In the genomic region with DNA sequence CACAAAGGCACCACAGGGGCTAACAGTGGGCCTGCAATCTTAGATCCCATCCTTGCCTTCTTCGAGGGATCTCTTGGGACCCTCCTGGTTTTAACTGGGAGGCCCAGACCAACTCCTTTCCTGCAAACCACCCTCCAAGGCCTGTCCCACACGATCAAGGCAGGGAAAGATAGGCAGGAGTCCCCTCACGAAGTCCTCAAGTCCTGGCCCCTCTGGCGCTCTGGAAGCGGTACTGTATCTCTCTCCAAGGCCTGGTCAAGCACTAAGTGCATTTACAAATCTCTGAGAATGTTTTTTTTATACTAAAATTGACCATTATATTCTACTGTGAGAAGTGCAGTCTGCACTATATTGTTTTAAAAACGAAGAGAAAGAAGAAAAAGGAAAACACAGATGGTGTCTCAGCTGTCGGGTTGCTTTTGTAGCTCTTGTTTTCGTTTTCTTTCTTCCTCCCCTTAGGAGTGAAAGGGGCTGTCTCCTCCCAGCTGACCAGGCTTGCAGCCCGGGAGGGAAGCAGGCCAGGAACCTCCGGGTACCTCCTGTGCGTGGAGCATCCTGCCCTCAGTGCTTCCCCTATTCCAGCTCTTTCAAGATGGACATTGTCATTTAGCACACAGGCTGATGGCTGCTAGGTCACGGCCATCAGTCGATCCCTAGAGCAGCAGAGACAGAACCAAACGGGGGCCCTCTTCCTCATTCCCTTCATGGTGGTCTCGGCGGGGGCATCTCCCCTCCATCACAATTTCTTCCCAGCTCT, we compare ENCODE assay signal across 13 cellular contexts. TPM values are rescaled to one million over a fixed set of nuclear protein-coding genes. Genes with fewer than 3 reads are reported as not detected.
A peak's percentile ranks its signal among the peaks of the same experiment; 100 is the strongest.
DNase-seq lines count a peak whose midpoint lies in the region; ATAC-seq and TF ChIP-seq lines count a peak whose summit lies in the region.
"Had no signal": no experiment of that assay in that cellular context is flagged by ENCODE, and none has a peak within 500 bp of the region (broad histone marks: within the 10 kb centered on the region; RNA-seq: fewer than 3 reads in every experiment).

No MANE protein-coding gene starts in this region.

- no peak overlapping the region for H3K27ac Mint-ChIP-seq in natural killer cell
- no peak overlapping the region for H3K27ac Mint-ChIP-seq in natural killer cell treated with Interleukin-12 subunit alpha and Interleukin-12 subunit beta and Interleukin-15 and Interleukin-18, amount 100 ng/mL, for 72 hours
- peak overlapping the region; percentile 86 for H3K27ac Mint-ChIP-seq in neural crest cell (ENCODE audit: unreplicated experiment)
- H3K27ac Mint-ChIP-seq: stimulated activated naive CD8-positive, alpha-beta T cell treated with anti-CD3 and anti-CD28 coated beads, Interleukin-15, amount 100 ng/mL, for 72 hours had no signal

- H3K9me3 Mint-ChIP-seq in natural killer cell (no peaks in the 10 kb centered on the region), neural crest cell (no peaks in the 10 kb centered on the region)
- H3K9me3 Mint-ChIP-seq in natural killer cell treated with Interleukin-12 subunit alpha and Interleukin-12 subunit beta and Interleukin-15 and Interleukin-18, amount 100 ng/mL, for 72 hours, result no peaks in the 10 kb centered on the region
- H3K9me3 Mint-ChIP-seq: effector memory CD8-positive, alpha-beta T cell; stimulated activated naive CD8-positive, alpha-beta T cell treated with anti-CD3 and anti-CD28 coated beads, Interleukin-15, amount 100 ng/mL, for 72 hours had no signal

- ATAC-seq in natural killer cell (no peak), HG03196 (IDR thresholded peaks at IDR 0.05; ENCODE audit: unreplicated experiment) (no peak), HG02623 (IDR thresholded peaks at IDR 0.05; ENCODE audit: unreplicated experiment) (no peak)
- no peak for ATAC-seq in natural killer cell treated with Interleukin-12 subunit alpha and Interleukin-12 subunit beta and Interleukin-15 and Interleukin-18, amount 100 ng/mL, for 72 hours
- ATAC-seq: effector memory CD8-positive, alpha-beta T cell; stimulated activated naive CD8-positive, alpha-beta T cell treated with anti-CD3 and anti-CD28 coated beads, Interleukin-15, amount 100 ng/mL, for 72 hours had no signal

- intact Hi-C loops in natural killer cell (cut with micrococcal nuclease), result no loop called here

- TF ChIP-seq CTCF in natural killer cell (IDR thresholded peaks at IDR 0.05), result no peak
- TF ChIP-seq CTCF in neural crest cell (conservative IDR thresholded peaks at IDR 0.05), result no peak

- H3K4me1 Mint-ChIP-seq in natural killer cell (peaks cover 0 to 10% of the 10 kb centered on the region in 2 donors), neural crest cell (no peaks in the 10 kb centered on the region)
- no peaks in the 10 kb centered on the region for H3K4me1 Mint-ChIP-seq in natural killer cell treated with Interleukin-12 subunit alpha and Interleukin-12 subunit beta and Interleukin-15 and Interleukin-18, amount 100 ng/mL, for 72 hours (ENCODE audit: low read depth in 2 of 2)

- H3K36me3 Mint-ChIP-seq in natural killer cell, result no peaks in the 10 kb centered on the region
- H3K36me3 Mint-ChIP-seq in natural killer cell treated with Interleukin-12 subunit alpha and Interleukin-12 subunit beta and Interleukin-15 and Interleukin-18, amount 100 ng/mL, for 72 hours, result no peaks in the 10 kb centered on the region
- no peaks in the 10 kb centered on the region for H3K36me3 Mint-ChIP-seq in neural crest cell (ENCODE audit: low read depth)

- DNase-seq in natural killer cell (peak; percentile 10), fibroblast of peridontal ligament (ENCODE audit: extremely low read depth) (peak; percentile 12), neural crest cell (ENCODE audit: low read depth, low spot score) (no peak), ureter (ENCODE audit: low spot score) (peak; percentile 35), SW 1271 (lab: John Stamatoyannopoulos, UW) (no peak)
- DNase-seq in natural killer cell treated with Interleukin-12 subunit alpha and Interleukin-12 subunit beta and Interleukin-15 and Interleukin-18, amount 100 ng/mL, for 72 hours (ENCODE audit: low spot score), result no peak
- DNase-seq: Calu3; effector memory CD8-positive, alpha-beta T cell; mesenchymal stem cell; NCI-H1048 had no signal

- H3K27me3 Mint-ChIP-seq in natural killer cell (ENCODE audit: low read depth in 2 of 2) (no peaks in the 10 kb centered on the region), neural crest cell (ENCODE audit: low read depth) (no peaks in the 10 kb centered on the region)
- no peaks in the 10 kb centered on the region for H3K27me3 Mint-ChIP-seq in natural killer cell treated with Interleukin-12 subunit alpha and Interleukin-12 subunit beta and Interleukin-15 and Interleukin-18, amount 100 ng/mL, for 72 hours
- H3K27me3 Mint-ChIP-seq: effector memory CD8-positive, alpha-beta T cell had no signal

- H3K4me3 Mint-ChIP-seq in natural killer cell (no peak overlapping the region), neural crest cell (no peak overlapping the region)
- H3K4me3 Mint-ChIP-seq in natural killer cell treated with Interleukin-12 subunit alpha and Interleukin-12 subunit beta and Interleukin-15 and Interleukin-18, amount 100 ng/mL, for 72 hours, result no peak overlapping the region
- H3K4me3 Mint-ChIP-seq: effector memory CD8-positive, alpha-beta T cell; stimulated activated naive CD8-positive, alpha-beta T cell treated with anti-CD3 and anti-CD28 coated beads, Interleukin-15, amount 100 ng/mL, for 72 hours had no signal

RNA-seq across cellular contexts. Expression of a gene that starts 56.7 kb away (rescaled TPM):
- total RNA-seq in natural killer cell (1 to 10 TPM; 3.1 to 6.6 (median 4.0) TPM), neural crest cell (12.5 and 13.9 TPM in 2 replicates), ureter (0.73 TPM)
- total RNA-seq in natural killer cell treated with Interleukin-12 subunit alpha and Interleukin-12 subunit beta and Interleukin-15 and Interleukin-18, amount 100 ng/mL, for 72 hours, result 1 to 10 TPM; 1.2 to 1.8 TPM

Comparison
In these comparisons a context has a peak if more than half of its experiments do, and no peak if none do; other contexts are left out.
1. DNase-seq: peak in natural killer cell (single experiment), fibroblast of peridontal ligament (single experiment) and ureter (single experiment); none in natural killer cell treated with Interleukin-12 subunit alpha and Interleukin-12 subunit beta and Interleukin-15 and Interleukin-18, amount 100 ng/mL, for 72 hours (single experiment), neural crest cell (single experiment) and SW 1271 (0 of 2).